12 cellular contexts compared by ENCODE assay signal in genomic region chr10:68828833-68829232, GRCh38. TPM values are rescaled to one million over a fixed set of nuclear protein-coding genes. Genes with fewer than 3 reads are reported as not detected.
DNase-seq lines count a peak whose midpoint lies in the region; ATAC-seq and TF ChIP-seq lines count a peak whose summit lies in the region.
"Had no signal": no experiment of that assay in that cellular context is flagged by ENCODE, and none has a peak within 500 bp of the region (broad histone marks: within the 10 kb centered on the region; RNA-seq: fewer than 3 reads in every experiment).

No MANE protein-coding gene starts in this region.

- H3K36me3 Mint-ChIP-seq in activated CD8-positive, alpha-beta T cell treated with anti-CD3 and anti-CD28 coated beads for 36 hours (ENCODE audit: low read depth) = no peaks in the 10 kb centered on the region
- no peaks in the 10 kb centered on the region for H3K36me3 Mint-ChIP-seq in naive thymus-derived CD4-positive, alpha-beta T cell
- H3K36me3 Mint-ChIP-seq: stimulated activated memory B cell treated with anti-CD40 and anti-IgM and Interleukin-4, amounts not matched to agents 10 μg/mL and 1 μg/mL and 100 μg/mL, for 72 hours had no signal

- no peak overlapping the region for H2AFZ ChIP-seq in DND-41 (ENCODE audit: low read depth, low read length)

- no peak for TF ChIP-seq CTCF in DND-41 (IDR thresholded peaks at IDR 0.05; ENCODE audit: borderline replicate concordance, extremely low read depth, low read length, poor library complexity, severe bottlenecking)
- TF ChIP-seq CTCF in activated CD8-positive, alpha-beta T cell treated with anti-CD3 and anti-CD28 coated beads for 36 hours (IDR thresholded peaks at IDR 0.05) = no peak

- H3K36me3 ChIP-seq in BLaER1 treated with 17β-estradiol and CSF1 and Interleukin-3, amounts not matched to agents 10 nM and 100 nM = no peaks in the 10 kb centered on the region
- no peaks in the 10 kb centered on the region for H3K36me3 ChIP-seq in DND-41 (ENCODE audit: insufficient read depth, low read length)
- no peaks in the 10 kb centered on the region for H3K36me3 ChIP-seq in naive thymus-derived CD4-positive, alpha-beta T cell (ENCODE audit: control insufficient read depth in 2 of 3, insufficient read depth in 3 of 3, low read length in 3 of 3)
- H3K36me3 ChIP-seq: gastrocnemius medialis, ovary had no signal

- H3K4me1 Mint-ChIP-seq in activated CD8-positive, alpha-beta T cell treated with anti-CD3 and anti-CD28 coated beads for 36 hours (ENCODE audit: low read depth) = peaks cover 9% of the 10 kb centered on the region
- H3K4me1 Mint-ChIP-seq in naive thymus-derived CD4-positive, alpha-beta T cell = peaks cover 0 to 33% (median 25%) of the 10 kb centered on the region in 7 donors

- peaks cover 0 to 12% (median 0%) of the 10 kb centered on the region in 11 experiments; a peak in 6 of 22 replicates for H3K27me3 ChIP-seq in BLaER1 treated with 17β-estradiol and CSF1 and Interleukin-3, amounts not matched to agents 10 nM and 100 nM
- H3K27me3 ChIP-seq in DND-41 (ENCODE audit: insufficient read depth, low read length, poor library complexity) = no peaks in the 10 kb centered on the region
- no peaks in the 10 kb centered on the region for H3K27me3 ChIP-seq in naive thymus-derived CD4-positive, alpha-beta T cell (ENCODE audit: control insufficient read depth in 2 of 2, insufficient read depth in 2 of 2, low read length in 2 of 2)
- H3K27me3 ChIP-seq: gastrocnemius medialis, ovary had no signal

- H3K9me3 ChIP-seq in BLaER1 treated with 17β-estradiol and CSF1 and Interleukin-3, amounts not matched to agents 10 nM and 100 nM (replicated peaks in 1 of 11) = no peaks in the 10 kb centered on the region
- no peaks in the 10 kb centered on the region for H3K9me3 ChIP-seq in DND-41 (ENCODE audit: insufficient read depth, low read length, severe bottlenecking)
- H3K9me3 ChIP-seq in naive thymus-derived CD4-positive, alpha-beta T cell (ENCODE audit: control insufficient read depth in 2 of 3, low read length in 3 of 3) = no peaks in the 10 kb centered on the region
- H3K9me3 ChIP-seq: gastrocnemius medialis, ovary had no signal

- no peak for ATAC-seq in DND-41 (ENCODE audit: insufficient read depth, low read depth)
- no peak for ATAC-seq in activated CD8-positive, alpha-beta T cell treated with anti-CD3 and anti-CD28 coated beads for 36 hours
- ATAC-seq in naive thymus-derived CD4-positive, alpha-beta T cell = no peak

- no peaks in the 10 kb centered on the region for H3K79me2 ChIP-seq in DND-41 (ENCODE audit: insufficient read depth, low read length)

- H3K27ac Mint-ChIP-seq in activated CD8-positive, alpha-beta T cell treated with anti-CD3 and anti-CD28 coated beads for 36 hours = no peak overlapping the region
- peak overlapping the region in 6 of 9 donors; percentile 18 to 56 (median 34) for H3K27ac Mint-ChIP-seq in naive thymus-derived CD4-positive, alpha-beta T cell
- H3K27ac Mint-ChIP-seq: stimulated activated memory B cell treated with anti-CD40 and anti-IgM and Interleukin-4, amounts not matched to agents 10 μg/mL and 1 μg/mL and 100 μg/mL, for 72 hours had no signal

- peaks cover 0 to 10% (median 0%) of the 10 kb centered on the region in 11 experiments; a peak in 2 of 22 replicates for H4K20me1 ChIP-seq in BLaER1 treated with 17β-estradiol and CSF1 and Interleukin-3, amounts not matched to agents 10 nM and 100 nM
- no peaks in the 10 kb centered on the region for H4K20me1 ChIP-seq in DND-41 (ENCODE audit: insufficient read depth, low read length)

- H3K27ac ChIP-seq in BLaER1 treated with 17β-estradiol and CSF1 and Interleukin-3, amounts not matched to agents 10 nM and 100 nM = no peak overlapping the region
- H3K27ac ChIP-seq in DND-41 (ENCODE audit: low read length) (no peak overlapping the region), substantia nigra (ENCODE audit: low read depth, low read length, poor library complexity, severe bottlenecking) (no peak overlapping the region)
- no peak overlapping the region for H3K27ac ChIP-seq in naive thymus-derived CD4-positive, alpha-beta T cell (ENCODE audit: low read depth, low read length)
- H3K27ac ChIP-seq: gastrocnemius medialis, ovary had no signal

- peaks cover 5% of the 10 kb centered on the region for H3K27me3 Mint-ChIP-seq in activated CD8-positive, alpha-beta T cell treated with anti-CD3 and anti-CD28 coated beads for 36 hours
- peaks cover 0 to 30% (median 0%) of the 10 kb centered on the region in 5 donors for H3K27me3 Mint-ChIP-seq in naive thymus-derived CD4-positive, alpha-beta T cell

- H3K4me1 ChIP-seq in BLaER1 treated with 17β-estradiol and CSF1 and Interleukin-3, amounts not matched to agents 10 nM and 100 nM = peaks cover 4 to 26% (median 14%) of the 10 kb centered on the region in 10 experiments; a peak in 18 of 20 replicates
- H3K4me1 ChIP-seq in DND-41 (ENCODE audit: insufficient read depth, low read length) = peaks cover 32% of the 10 kb centered on the region
- peaks cover 5 to 18% of the 10 kb centered on the region in 2 donors for H3K4me1 ChIP-seq in naive thymus-derived CD4-positive, alpha-beta T cell (ENCODE audit: control insufficient read depth in 2 of 2, insufficient read depth in 2 of 2, low read length in 2 of 2)

- CTCF ChIA-PET in activated CD8-positive, alpha-beta T cell treated with anti-CD3 and anti-CD28 coated beads for 36 hours (lab: Charles Lee) = interaction anchor here (1.3 to 3.0 kb wide), 2 partner anchors 10 to 71 kb away, joined by 6 to 15 read pairs; partner anchors contain the start of gene DDX50
- CTCF ChIA-PET in naive thymus-derived CD4-positive, alpha-beta T cell (lab: Charles Lee) = interaction anchor here (0.7 kb wide), 1 partner anchor 961 kb away, joined by 4 read pairs; no protein-coding TSS in a partner anchor

- H3K4me2 ChIP-seq in BLaER1 treated with 17β-estradiol and CSF1 and Interleukin-3, amounts not matched to agents 10 nM and 100 nM = peak overlapping the region in 6 of 11 experiments; percentile 63 to 87 (median 80); a peak in 10 of 22 replicates
- peak overlapping the region; percentile 86 for H3K4me2 ChIP-seq in DND-41 (ENCODE audit: insufficient read depth, low read length)

- POLR2A ChIA-PET in activated CD8-positive, alpha-beta T cell treated with anti-CD3 and anti-CD28 coated beads for 36 hours (lab: Charles Lee) = interaction anchor here (0.7 to 1.1 kb wide), 2 partner anchors 8 to 10 kb away, joined by 3 to 4 read pairs; no protein-coding TSS in a partner anchor
- POLR2A ChIA-PET in naive thymus-derived CD4-positive, alpha-beta T cell (lab: Charles Lee) = interaction anchor here (2.7 kb wide), 1 partner anchor 71 kb away, joined by 10 read pairs; no protein-coding TSS in a partner anchor

- H3K9ac ChIP-seq in BLaER1 treated with 17β-estradiol and CSF1 and Interleukin-3, amounts not matched to agents 10 nM and 100 nM = no peak overlapping the region; a peak in 1 of 22 replicates
- H3K9ac ChIP-seq in DND-41 (ENCODE audit: low read depth, low read length) = peak overlapping the region; percentile 57; the same call in 1 of the 2 replicates

- DNase-seq in DND-41 (no peak), NCI-H128 (lab: John Stamatoyannopoulos, UW; ENCODE audit: unreplicated experiment) (no peak), NCI-H2171 (lab: John Stamatoyannopoulos, UW) (no peak), substantia nigra (lab: John Stamatoyannopoulos, UW) (no peak)
- no peak for DNase-seq in activated CD8-positive, alpha-beta T cell treated with anti-CD3 and anti-CD28 coated beads for 36 hours
- no peak for DNase-seq in naive thymus-derived CD4-positive, alpha-beta T cell
- DNase-seq: gastrocnemius medialis, left ventricle myocardium superior, NCI-H1417 treated with DMSO at 0.1 percent for 48 hours had no signal

- peak overlapping the region in 2 of 10 experiments; percentile 64 to 66; a peak in 5 of 20 replicates for H3K4me3 ChIP-seq in BLaER1 treated with 17β-estradiol and CSF1 and Interleukin-3, amounts not matched to agents 10 nM and 100 nM
- peak overlapping the region in 1 of 2 experiments; percentile 63; a peak in 2 of 4 replicates for H3K4me3 ChIP-seq in DND-41 (ENCODE audit: low read depth in 1 of 2, low read length in 2 of 2)
- H3K4me3 ChIP-seq in naive thymus-derived CD4-positive, alpha-beta T cell (ENCODE audit: low read length) = peak overlapping the region; percentile 37

- H3K4me3 Mint-ChIP-seq in activated CD8-positive, alpha-beta T cell treated with anti-CD3 and anti-CD28 coated beads for 36 hours = peak overlapping the region; percentile 37
- H3K4me3 Mint-ChIP-seq in naive thymus-derived CD4-positive, alpha-beta T cell = peak overlapping the region; percentile 42 to 82 (median 70)

- H3K9me3 Mint-ChIP-seq in activated CD8-positive, alpha-beta T cell treated with anti-CD3 and anti-CD28 coated beads for 36 hours = no peaks in the 10 kb centered on the region
- peaks cover 0 to 1% (median 0%) of the 10 kb centered on the region in 11 donors for H3K9me3 Mint-ChIP-seq in naive thymus-derived CD4-positive, alpha-beta T cell
- H3K9me3 Mint-ChIP-seq: stimulated activated memory B cell treated with anti-CD40 and anti-IgM and Interleukin-4, amounts not matched to agents 10 μg/mL and 1 μg/mL and 100 μg/mL, for 72 hours had no signal

- intact Hi-C loops in activated CD8-positive, alpha-beta T cell treated with anti-CD3 and anti-CD28 coated beads for 36 hours (cut with micrococcal nuclease) = no loop called here
- intact Hi-C loops in naive thymus-derived CD4-positive, alpha-beta T cell (cut with micrococcal nuclease) = loop anchor here in 1 of 2 donors (2.0 to 5.0 kb wide), 2 partner anchors 73 to 108 kb away; partner anchors contain the start of genes CCAR1 and DDX50

RNA-seq across cellular contexts. Expression of gene STOX1, which starts 1.5 kb away (rescaled TPM):
- total RNA-seq in activated CD8-positive, alpha-beta T cell treated with anti-CD3 and anti-CD28 coated beads for 36 hours = under 1 TPM; 0.22 to 0.36 TPM
- 1 to 10 TPM in 2 of 5 experiments, under 1 TPM in 3; 0.29 to 1.2 (median 0.79) TPM for total RNA-seq in naive thymus-derived CD4-positive, alpha-beta T cell
- polyA plus RNA-seq in naive thymus-derived CD4-positive, alpha-beta T cell = 1 to 10 TPM in 1 of 2 donors, under 1 TPM in 1; 0.76 to 1.4 TPM
